In genomic region chr17:82434216-82434565, GRCh38 we compare ENCODE assay signal across 13 cellular contexts. TPM values are rescaled to one million over a fixed set of nuclear protein-coding genes. Genes with fewer than 3 reads are reported as not detected.
DNase-seq lines count a peak whose midpoint lies in the region; ATAC-seq and TF ChIP-seq lines count a peak whose summit lies in the region.
"Had no signal": no experiment of that assay in that cellular context is flagged by ENCODE, and none has a peak within 500 bp of the region (broad histone marks: within the 10 kb centered on the region; RNA-seq: fewer than 3 reads in every experiment).

No MANE protein-coding gene starts in this region.

- peaks cover 26% of the 10 kb centered on the region for H3K4me1 Mint-ChIP-seq in activated CD8-positive, alpha-beta memory T cell treated with anti-CD3 and anti-CD28 coated beads, Interleukin-2, amount 10 ng/mL, durations not matched to agents 7 days and 5 days
- H3K4me1 Mint-ChIP-seq in natural killer cell, result peaks cover 30 to 38% of the 10 kb centered on the region in 2 donors
- H3K4me1 Mint-ChIP-seq: WTC11 had no signal

- TF ChIP-seq CTCF in GM20000 (IDR thresholded peaks at IDR 0.05; ENCODE audit: extremely low read depth, missing control alignments) (no peak), natural killer cell (IDR thresholded peaks at IDR 0.05) (no peak)

- H3K9me3 Mint-ChIP-seq in activated CD8-positive, alpha-beta memory T cell treated with anti-CD3 and anti-CD28 coated beads, Interleukin-2, amount 10 ng/mL, durations not matched to agents 7 days and 5 days (ENCODE audit: low read depth), result no peaks in the 10 kb centered on the region
- no peaks in the 10 kb centered on the region for H3K9me3 Mint-ChIP-seq in natural killer cell
- H3K9me3 Mint-ChIP-seq: activated T-helper 2 cell treated with anti-CD3 and anti-CD28 coated beads, Interferon-gamma antibody, Interleukin-2, Interleukin-4, amounts not matched to agents 10 μg/mL and 5 μg/mL and 100 μg/mL, durations not matched to agents 14 hours and 24 hours and 36 hours; WTC11 had no signal

- no peak overlapping the region for H3K4me3 Mint-ChIP-seq in activated CD8-positive, alpha-beta memory T cell treated with anti-CD3 and anti-CD28 coated beads, Interleukin-2, amount 10 ng/mL, durations not matched to agents 7 days and 5 days
- peak overlapping the region; percentile 66 for H3K4me3 Mint-ChIP-seq in natural killer cell
- H3K4me3 Mint-ChIP-seq: WTC11 had no signal

- peak overlapping the region; percentile 64 for H3K27ac Mint-ChIP-seq in activated CD8-positive, alpha-beta memory T cell treated with anti-CD3 and anti-CD28 coated beads, Interleukin-2, amount 10 ng/mL, durations not matched to agents 7 days and 5 days
- H3K27ac Mint-ChIP-seq in natural killer cell, result peak overlapping the region; percentile 76 to 84
- H3K27ac Mint-ChIP-seq: activated T-helper 2 cell treated with anti-CD3 and anti-CD28 coated beads, Interferon-gamma antibody, Interleukin-2, Interleukin-4, amounts not matched to agents 10 μg/mL and 5 μg/mL and 100 μg/mL, durations not matched to agents 14 hours and 24 hours and 36 hours; WTC11 had no signal

- intact Hi-C loops in natural killer cell (cut with micrococcal nuclease), result no loop called here

- H3K27me3 Mint-ChIP-seq in activated CD8-positive, alpha-beta memory T cell treated with anti-CD3 and anti-CD28 coated beads, Interleukin-2, amount 10 ng/mL, durations not matched to agents 7 days and 5 days, result no peaks in the 10 kb centered on the region
- no peaks in the 10 kb centered on the region for H3K27me3 Mint-ChIP-seq in natural killer cell (ENCODE audit: low read depth in 2 of 2)

- DNase-seq in activated CD8-positive, alpha-beta memory T cell treated with anti-CD3 and anti-CD28 coated beads, Interleukin-2, amount 10 ng/mL, durations not matched to agents 7 days and 5 days, result peak; percentile 78
- DNase-seq in activated CD8-positive, alpha-beta memory T cell treated with anti-CD3 and anti-CD28 coated beads for 24 hours, result no peak
- DNase-seq in GM20000 (ENCODE audit: low spot score) (peak; percentile 48), UCSD-AML1 (lab: John Stamatoyannopoulos, UW; ENCODE audit: unreplicated experiment) (peak; percentile 37), natural killer cell (peak; percentile 48), epidermal melanocyte (ENCODE audit: insufficient read length, low spot score) (no peak), COR-L47 (lab: John Stamatoyannopoulos, UW) (no peak)
- no peak for DNase-seq in central memory CD4-positive, alpha-beta T cell
- DNase-seq: foreskin fibroblast, NCI-H1436 had no signal

- CTCF ChIA-PET in activated CD8-positive, alpha-beta memory T cell treated with anti-CD3 and anti-CD28 coated beads, Interleukin-2, amount 10 ng/mL, durations not matched to agents 7 days and 5 days (lab: Charles Lee), result interaction anchor here (2.3 kb wide), 1 partner anchor 10 kb away, joined by 7 read pairs; no protein-coding TSS in a partner anchor

- peak; percentile 77 for ATAC-seq in activated CD8-positive, alpha-beta memory T cell treated with anti-CD3 and anti-CD28 coated beads, Interleukin-2, amount 10 ng/mL, durations not matched to agents 7 days and 5 days
- peak; percentile 77 to 80 (median 79) for ATAC-seq in natural killer cell
- ATAC-seq: K562, WTC11 had no signal

- H3K36me3 Mint-ChIP-seq in activated CD8-positive, alpha-beta memory T cell treated with anti-CD3 and anti-CD28 coated beads, Interleukin-2, amount 10 ng/mL, durations not matched to agents 7 days and 5 days, result peaks cover 5% of the 10 kb centered on the region
- no peaks in the 10 kb centered on the region for H3K36me3 Mint-ChIP-seq in natural killer cell
- H3K36me3 Mint-ChIP-seq: WTC11 had no signal

RNA-seq across cellular contexts. Expression of gene OGFOD3, which starts 15.8 kb away (rescaled TPM):
- 10 to 100 TPM; 27.1 to 30.5 TPM for total RNA-seq in activated CD8-positive, alpha-beta memory T cell treated with anti-CD3 and anti-CD28 coated beads, Interleukin-2, amount 10 ng/mL, durations not matched to agents 7 days and 5 days
- total RNA-seq in natural killer cell, result 10 to 100 TPM; 21.6 to 28.6 (median 23.3) TPM

RNA-seq across cellular contexts. Expression of gene HEXD, which starts 16.0 kb away (rescaled TPM):
- total RNA-seq in activated CD8-positive, alpha-beta memory T cell treated with anti-CD3 and anti-CD28 coated beads, Interleukin-2, amount 10 ng/mL, durations not matched to agents 7 days and 5 days, result 10 to 100 TPM; 50.5 to 72.5 TPM
- total RNA-seq in natural killer cell, result 10 to 100 TPM; 35.7 to 57.4 (median 51.5) TPM

RNA-seq across cellular contexts. Expression of gene CYBC1, which starts 16.4 kb away (rescaled TPM):
- 100 to 1,000 TPM; 269 to 378 TPM for total RNA-seq in activated CD8-positive, alpha-beta memory T cell treated with anti-CD3 and anti-CD28 coated beads, Interleukin-2, amount 10 ng/mL, durations not matched to agents 7 days and 5 days
- 100 to 1,000 TPM; 168 to 219 (median 192) TPM for total RNA-seq in natural killer cell

RNA-seq across cellular contexts. Expression of gene NARF, which starts 24.4 kb away (rescaled TPM):
- total RNA-seq in activated CD8-positive, alpha-beta memory T cell treated with anti-CD3 and anti-CD28 coated beads, Interleukin-2, amount 10 ng/mL, durations not matched to agents 7 days and 5 days, result 100 to 1,000 TPM; 114 TPM
- 100 to 1,000 TPM; 130 to 203 (median 158) TPM for total RNA-seq in natural killer cell

Comparison
In these comparisons a context has a peak if more than half of its experiments do, and no peak if none do; other contexts are left out.
1. DNase-seq: peak in activated CD8-positive, alpha-beta memory T cell treated with anti-CD3 and anti-CD28 coated beads, Interleukin-2, amount 10 ng/mL, durations not matched to agents 7 days and 5 days (single experiment), GM20000 (single experiment), UCSD-AML1 (single experiment) and natural killer cell (single experiment); none in activated CD8-positive, alpha-beta memory T cell treated with anti-CD3 and anti-CD28 coated beads for 24 hours (single experiment), epidermal melanocyte (single experiment), central memory CD4-positive, alpha-beta T cell (single experiment) and COR-L47 (single experiment).